Comparison of ENCODE assay signal across 14 cellular contexts in genomic region chr18:40866013-40866644, GRCh38.
DNase-seq lines count a peak whose midpoint lies in the region; ATAC-seq, FAIRE-seq and TF ChIP-seq lines count a peak whose summit lies in the region.
"Had no signal": no experiment of that assay in that cellular context is flagged by ENCODE, and none has a peak within 500 bp of the region (broad histone marks: within the 10 kb centered on the region; RNA-seq: fewer than 3 reads in every experiment).

No MANE protein-coding gene starts in this region.

- no peak for TF ChIP-seq RAD21 in H1 (IDR thresholded peaks at IDR 0.05 in 1 of 2, conservative IDR thresholded peaks at IDR 0.05 in 1 of 2; ENCODE audit: low read depth in 2 of 2, low read length in 2 of 2)

- no peak for TF ChIP-seq CTCF in AG10803 (conservative IDR thresholded peaks at IDR 0.05; ENCODE audit: low read length)
- TF ChIP-seq CTCF in H1 (IDR thresholded peaks at IDR 0.05; ENCODE audit: control extremely low read depth in 1 of 3, insufficient read depth in 1 of 3, low read depth in 1 of 3, low read length in 3 of 3): no peak
- TF ChIP-seq CTCF in stomach (IDR thresholded peaks at IDR 0.05): no peak

- no peak overlapping the region for H3K9ac ChIP-seq in H1 (replicated peaks in 1 of 4; ENCODE audit: extremely low read depth in 1 of 4, low read depth in 3 of 4, low read length in 3 of 4)

- H3K79me2 ChIP-seq in H1 (ENCODE audit: control insufficient read depth in 1 of 2, insufficient read depth in 2 of 2, low read length in 2 of 2): no peaks in the 10 kb centered on the region

- H3K36me3 ChIP-seq in H1 (ENCODE audit: control insufficient read depth in 2 of 4, insufficient read depth in 4 of 4, low read length in 3 of 4): no peaks in the 10 kb centered on the region
- no peaks in the 10 kb centered on the region for H3K36me3 ChIP-seq in stomach
- H3K36me3 ChIP-seq: sigmoid colon, upper lobe of right lung had no signal

- no peak overlapping the region for H2BK5ac ChIP-seq in H1 (ENCODE audit: low read depth, low read length)

- no peak overlapping the region for H3K23ac ChIP-seq in H1 (ENCODE audit: insufficient read length)

- no peak overlapping the region for H3K56ac ChIP-seq in H1 (replicated peaks; ENCODE audit: insufficient read length, low read depth, low read length)

- POLR2A ChIA-PET in H1 (lab: Charles Lee; ENCODE audit: partially characterized antibody): no interaction called here

- H3K4me2 ChIP-seq in H1 (ENCODE audit: insufficient read depth in 1 of 2, low read depth in 2 of 2, low read length in 2 of 2): no peak overlapping the region

- H2BK12ac ChIP-seq in H1 (ENCODE audit: low read depth, low read length): no peak overlapping the region

- H3K4me1 ChIP-seq in H1 (replicated peaks in 1 of 4; ENCODE audit: control insufficient read depth in 3 of 4, insufficient read depth in 4 of 4, low read length in 3 of 4): no peaks in the 10 kb centered on the region
- no peaks in the 10 kb centered on the region for H3K4me1 ChIP-seq in stomach
- H3K4me1 ChIP-seq: sigmoid colon, upper lobe of right lung had no signal

- intact Hi-C loops in stomach (cut with DNase I; ENCODE audit: low total_unique reads): no loop called here

- DNase-seq in AG10803 (ENCODE audit: low read depth): peak; percentile 11
- peak; percentile 44 for DNase-seq in NCI-H2171 (lab: John Stamatoyannopoulos, UW)
- no peak for DNase-seq in H1 (ENCODE audit: low read depth in 1 of 2, low spot score in 2 of 2)
- no peak for DNase-seq in stomach
- DNase-seq in stimulated activated CD4-positive, alpha-beta T cell treated with anti-CD3 and anti-CD28 coated beads, Interleukin-15, amount 100 ng/mL, for 24 hours: no peak
- DNase-seq: activated T-cell treated with anti-CD3 and anti-CD28 coated beads for 4 hours; CD8-positive, alpha-beta memory T cell; NK-92 treated with Interleukin-12 subunit alpha and Interleukin-12 subunit beta, amount 100 ng/mL, for 24 hours; sigmoid colon; upper lobe of right lung had no signal

- TF ChIP-seq POLR2A in H1 (IDR thresholded peaks at IDR 0.05; ENCODE audit: control extremely low read depth in 1 of 2, low read depth in 2 of 2, low read length in 2 of 2) (no peak), stomach (IDR thresholded peaks at IDR 0.05) (no peak)

- no peaks in the 10 kb centered on the region for H4K20me1 ChIP-seq in H1 (replicated peaks in 1 of 2; ENCODE audit: control insufficient read depth in 1 of 2, insufficient read depth in 2 of 2, low read length in 2 of 2)

- no peaks in the 10 kb centered on the region for H3K79me1 ChIP-seq in H1 (ENCODE audit: low read depth, low read length)

- H3K27me3 ChIP-seq in H1 (replicated peaks in 1 of 4; ENCODE audit: control insufficient read depth in 3 of 4, extremely low read depth in 1 of 4, insufficient read depth in 3 of 4, low read length in 3 of 4): no peaks in the 10 kb centered on the region
- no peaks in the 10 kb centered on the region for H3K27me3 ChIP-seq in stomach
- H3K27me3 ChIP-seq: sigmoid colon, upper lobe of right lung had no signal

- no peak overlapping the region for H3K4me3 ChIP-seq in AG10803 (ENCODE audit: low read length)
- no peak overlapping the region for H3K4me3 ChIP-seq in H1 (ENCODE audit: extremely low read depth in 1 of 4, insufficient read depth in 2 of 4, low read depth in 3 of 4, low read length in 4 of 4)
- H3K4me3 ChIP-seq in stomach: no peak overlapping the region
- H3K4me3 ChIP-seq: K562, sigmoid colon, upper lobe of right lung had no signal

- H4K91ac ChIP-seq in H1 (replicated peaks; ENCODE audit: insufficient read length, low read length): no peak overlapping the region

- H3K23me2 ChIP-seq in H1 (ENCODE audit: low read depth, low read length): no peaks in the 10 kb centered on the region

- no peak overlapping the region for H3K27ac ChIP-seq in H1 (ENCODE audit: low read depth, low read length)
- no peak overlapping the region for H3K27ac ChIP-seq in stomach
- H3K27ac ChIP-seq: sigmoid colon, upper lobe of right lung had no signal

- no peaks in the 10 kb centered on the region; a peak in 1 of 4 replicates for H3K9me3 ChIP-seq in H1 (ENCODE audit: insufficient read depth in 2 of 2, low read depth in 1 of 2, low read length in 1 of 2)
- no peaks in the 10 kb centered on the region for H3K9me3 ChIP-seq in stomach
- H3K9me3 ChIP-seq: sigmoid colon, upper lobe of right lung had no signal

- H2BK120ac ChIP-seq in H1 (replicated peaks; ENCODE audit: low read depth, low read length): no peak overlapping the region

- CTCF ChIA-PET in H1 (lab: Charles Lee; ENCODE audit: partially characterized antibody): no interaction called here

- ATAC-seq in GM21786 (IDR thresholded peaks at IDR 0.05; ENCODE audit: unreplicated experiment): peak; percentile 48
- ATAC-seq in HG02642 (IDR thresholded peaks at IDR 0.05; ENCODE audit: poor library complexity, unreplicated experiment): no peak
- ATAC-seq in GM21423 (IDR thresholded peaks at IDR 0.05; ENCODE audit: unreplicated experiment): no peak
- ATAC-seq: K562, upper lobe of right lung had no signal

- no peak overlapping the region for H2AK5ac ChIP-seq in H1 (ENCODE audit: low read depth, low read length)

- no peak overlapping the region for H2BK15ac ChIP-seq in H1 (ENCODE audit: low read length)

- TF ChIP-seq EP300 in H1 (IDR thresholded peaks at IDR 0.05; ENCODE audit: borderline replicate concordance in 1 of 2, low read depth in 2 of 2, low read length in 2 of 2) (no peak), stomach (IDR thresholded peaks at IDR 0.05) (no peak)

- no peak overlapping the region for H3K18ac ChIP-seq in H1 (ENCODE audit: extremely low read depth, low read length)

- H2AFZ ChIP-seq in H1 (ENCODE audit: low read length): 0 out of 2 replicates have a peak overlapping the region, but pooled peaks have one; percentile 19

- H2BK20ac ChIP-seq in H1 (ENCODE audit: low read length): no peak overlapping the region

- FAIRE-seq in H1 (lab: Jason Lieb, UNC): no peak
- FAIRE-seq: K562 had no signal

- H3K4ac ChIP-seq in H1 (replicated peaks; ENCODE audit: insufficient read length, low read depth, low read length): no peak overlapping the region

- H3K14ac ChIP-seq in H1 (ENCODE audit: insufficient read length): no peak overlapping the region

- WGBS in H1 (ENCODE audit: extremely low coverage in 1 of 2, insufficient coverage in 1 of 2, insufficient read length in 1 of 2, insufficient replicate concordance in 2 of 2, low coverage in 1 of 2, low lambda C conversion rate in 2 of 2, missing lambda C conversion rate in 1 of 2), 2 experiments: 88% methylated on average over 5 of the region's 5 CpGs; no CpG with 5 or more reads in 1 of the 2 experiments
- 90 to 98% (median 95%) methylated on average over 5 of the region's 5 CpGs for WGBS in stomach, 5 donors

- no peak overlapping the region for H4K8ac ChIP-seq in H1 (ENCODE audit: extremely low read depth, insufficient read depth, low read length)

- no peak overlapping the region for H4K5ac ChIP-seq in H1 (ENCODE audit: insufficient read length, low read depth, low read length)

TF ChIP-seq in H1, 55 proteins besides CTCF, POLR2A, EP300 and RAD21:
- TF ChIP-seq TAF1 (IDR thresholded peaks at IDR 0.05; ENCODE audit: low read depth, low read length) (no peak), SIRT6 (IDR thresholded peaks at IDR 0.05; ENCODE audit: low read length) (no peak), YY1 (IDR thresholded peaks at IDR 0.05; ENCODE audit: low read depth, low read length) (no peak), SIX5 (IDR thresholded peaks at IDR 0.05; ENCODE audit: low read depth, low read length) (no peak), BACH1 (IDR thresholded peaks at IDR 0.05; ENCODE audit: low read length) (no peak), NRF1 (IDR thresholded peaks at IDR 0.05; ENCODE audit: low read depth, low read length) (no peak), GTF2F1 (IDR thresholded peaks at IDR 0.05; ENCODE audit: borderline replicate concordance, low read depth, low read length) (no peak), E2F6 (IDR thresholded peaks at IDR 0.05) (no peak), MAFK (IDR thresholded peaks at IDR 0.05; ENCODE audit: low read depth, low read length) (no peak), CREB1 (IDR thresholded peaks at IDR 0.05) (no peak), JUND (IDR thresholded peaks at IDR 0.05; ENCODE audit: low read length) (no peak), SUZ12 (IDR thresholded peaks at IDR 0.05; ENCODE audit: low read length) (no peak), BCL11A (IDR thresholded peaks at IDR 0.05; ENCODE audit: low read depth in 2 of 2, low read length in 2 of 2) (no peak), KDM4A (IDR thresholded peaks at IDR 0.05; ENCODE audit: low read depth, low read length, severe bottlenecking) (no peak), ATF3 (IDR thresholded peaks at IDR 0.05; ENCODE audit: insufficient read depth, low read depth, low read length) (no peak), RXRA (IDR thresholded peaks at IDR 0.05; ENCODE audit: insufficient read depth, low read depth, low read length) (no peak)
TF ChIP-seq in H1: peak in this region for 0.

Comparison
In these comparisons a context has a peak if more than half of its experiments do, and no peak if none do; other contexts are left out.
1. DNase-seq: peak in AG10803 (single experiment) and NCI-H2171 (single experiment); none in H1 (0 of 2), stomach (single experiment) and stimulated activated CD4-positive, alpha-beta T cell treated with anti-CD3 and anti-CD28 coated beads, Interleukin-15, amount 100 ng/mL, for 24 hours (single experiment).